Comparison of ENCODE assay signal across 12 cellular contexts in genomic region chr14:22567437-22567836, GRCh38. TPM values are rescaled to one million over a fixed set of nuclear protein-coding genes. Genes with fewer than 3 reads are reported as not detected.
DNase-seq lines count a peak whose midpoint lies in the region; ATAC-seq and TF ChIP-seq lines count a peak whose summit lies in the region.
"Had no signal": no experiment of that assay in that cellular context is flagged by ENCODE, and none has a peak within 500 bp of the region (broad histone marks: within the 10 kb centered on the region; RNA-seq: fewer than 3 reads in every experiment).

No MANE protein-coding gene starts in this region.

- no peaks in the 10 kb centered on the region for H4K20me1 ChIP-seq in BLaER1

- peak overlapping the region; percentile 99 for H3K27ac Mint-ChIP-seq in activated CD4-positive, alpha-beta memory T cell treated with anti-CD3 and anti-CD28 coated beads for 36 hours

- POLR2A ChIA-PET in activated CD4-positive, alpha-beta memory T cell treated with anti-CD3 and anti-CD28 coated beads for 36 hours (lab: Charles Lee), result interaction anchor here (0.6 to 7.7 kb wide), 23 partner anchors 7 to 720 kb away, joined by 3 to 98 read pairs (median 4); partner anchors contain the start of gene DAD1

- H3K4me1 ChIP-seq in BLaER1, result peaks cover 85% of the 10 kb centered on the region

- peak overlapping the region; percentile 100 for H3K27ac ChIP-seq in BLaER1
- H3K27ac ChIP-seq: PC-9 had no signal

- peaks cover 29% of the 10 kb centered on the region for H3K36me3 ChIP-seq in BLaER1

- no peaks in the 10 kb centered on the region for H3K27me3 Mint-ChIP-seq in activated CD4-positive, alpha-beta memory T cell treated with anti-CD3 and anti-CD28 coated beads for 36 hours

- no peak for TF ChIP-seq CTCF in GM12865 (IDR thresholded peaks at IDR 0.05; ENCODE audit: insufficient read depth, low read depth, low read length, missing control alignments)

- H3K4me3 Mint-ChIP-seq in activated CD4-positive, alpha-beta memory T cell treated with anti-CD3 and anti-CD28 coated beads for 36 hours, result peak overlapping the region; percentile 48

- peak overlapping the region; percentile 66 for H3K9ac ChIP-seq in BLaER1

- no peaks in the 10 kb centered on the region for H3K27me3 ChIP-seq in BLaER1

- H3K9me3 Mint-ChIP-seq in activated CD4-positive, alpha-beta memory T cell treated with anti-CD3 and anti-CD28 coated beads for 36 hours, result no peaks in the 10 kb centered on the region

- no peaks in the 10 kb centered on the region for H3K9me3 ChIP-seq in BLaER1

- intact Hi-C loops in activated CD4-positive, alpha-beta memory T cell treated with anti-CD3 and anti-CD28 coated beads for 36 hours (cut with micrococcal nuclease), result no loop called here

- peaks cover 83% of the 10 kb centered on the region for H3K4me1 Mint-ChIP-seq in activated CD4-positive, alpha-beta memory T cell treated with anti-CD3 and anti-CD28 coated beads for 36 hours (ENCODE audit: low read depth)

- no peak for ATAC-seq in HG02970 (IDR thresholded peaks at IDR 0.05; ENCODE audit: low FRiP score, unreplicated experiment)
- ATAC-seq in HG03354 (IDR thresholded peaks at IDR 0.05; ENCODE audit: poor library complexity, severe bottlenecking, unreplicated experiment), result no peak
- no peak for ATAC-seq in GM19035 (IDR thresholded peaks at IDR 0.05; ENCODE audit: unreplicated experiment)

- H3K4me2 ChIP-seq in BLaER1, result peak overlapping the region; percentile 90
- H3K4me2 ChIP-seq: PC-9 had no signal

- peaks cover 70% of the 10 kb centered on the region for H3K36me3 Mint-ChIP-seq in activated CD4-positive, alpha-beta memory T cell treated with anti-CD3 and anti-CD28 coated beads for 36 hours

- H3K4me3 ChIP-seq in BLaER1 (no peak overlapping the region), GM12865 (ENCODE audit: low read depth, low read length) (no peak overlapping the region; the same call in 1 of the 2 replicates)
- H3K4me3 ChIP-seq: PC-9 had no signal

- DNase-seq in GM12865 (ENCODE audit: low read depth), result peak; percentile 38
- peak; percentile 29 for DNase-seq in activated CD4-positive, alpha-beta memory T cell treated with anti-CD3 and anti-CD28 coated beads for 36 hours
- peak; percentile 24 for DNase-seq in myocyte (ENCODE audit: low read depth)
- DNase-seq in NCI-H2171 treated with DMSO at 0.1 percent for 48 hours (lab: John Stamatoyannopoulos, UW), result no peak
- DNase-seq: cortex of kidney; NCI-H1436 treated with DMSO at 0.1 percent for 48 hours; PC-9; stimulated activated CD4-positive, alpha-beta T cell treated with anti-CD3 and anti-CD28 coated beads, Interleukin-12 subunit alpha, Interleukin-12 subunit beta, amount 100 ng/mL, for 4 hours had no signal

- CTCF ChIA-PET in activated CD4-positive, alpha-beta memory T cell treated with anti-CD3 and anti-CD28 coated beads for 36 hours (lab: Charles Lee), result interaction anchor here (0.9 to 8.1 kb wide), 13 partner anchors 7 to 577 kb away, joined by 3 to 273 read pairs (median 3); partner anchors contain the start of gene DAD1

RNA-seq across cellular contexts. Expression of gene DAD1, which starts 21.6 kb away (rescaled TPM):
- 100 to 1,000 TPM; 292 to 305 TPM for total RNA-seq in activated CD4-positive, alpha-beta memory T cell treated with anti-CD3 and anti-CD28 coated beads for 36 hours
- 269 and 398 TPM in 2 replicates for total RNA-seq in myocyte
- polyA plus RNA-seq in myocyte (2012), result 450 TPM

RNA-seq across cellular contexts. Expression of gene ABHD4, which starts 30.7 kb away (rescaled TPM):
- total RNA-seq in activated CD4-positive, alpha-beta memory T cell treated with anti-CD3 and anti-CD28 coated beads for 36 hours, result 10 to 100 TPM; 10.0 to 13.6 TPM
- total RNA-seq in myocyte, result 28.5 and 33.2 TPM in 2 replicates
- polyA plus RNA-seq in myocyte (2012), result 110 TPM
